Comparison of ENCODE assay signal across 11 cellular contexts in the genomic region with DNA sequence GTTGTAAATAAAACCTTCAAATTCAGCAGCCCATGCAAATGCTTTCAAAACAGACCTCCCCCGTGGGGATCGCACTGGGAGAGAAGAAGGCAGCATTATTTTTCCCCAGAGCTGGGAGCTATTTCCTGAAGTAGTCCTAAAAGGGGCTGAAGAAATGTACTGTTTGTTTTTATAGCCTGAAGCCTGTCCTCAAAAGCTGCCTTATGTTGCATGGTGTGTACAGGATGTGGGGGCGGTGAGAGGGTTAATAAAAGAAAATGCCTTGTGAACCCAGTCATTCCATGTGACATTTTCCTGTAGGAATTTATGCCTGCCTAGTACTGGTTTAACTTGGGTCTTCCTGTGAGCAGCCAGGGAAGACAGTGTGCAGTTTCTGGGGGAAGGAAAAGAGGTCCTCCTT.
DNase-seq lines count a peak whose midpoint lies in the region; TF ChIP-seq lines count a peak whose summit lies in the region.
"Had no signal": no experiment of that assay in that cellular context is flagged by ENCODE, and none has a peak within 500 bp of the region (broad histone marks: within the 10 kb centered on the region; RNA-seq: fewer than 3 reads in every experiment).

No MANE protein-coding gene starts in this region.

- no peaks in the 10 kb centered on the region for H3K4me1 ChIP-seq in prostate gland (replicated peaks)

- H3K36me3 ChIP-seq in prostate gland: no peaks in the 10 kb centered on the region

- no peak for TF ChIP-seq POLR2A in prostate gland (IDR thresholded peaks at IDR 0.05)

- H3K4me3 ChIP-seq in fibroblast of pulmonary artery (replicated peaks; ENCODE audit: low read depth, low read length) (peak overlapping the region; percentile 29), prostate gland (no peak overlapping the region)

- no peaks in the 10 kb centered on the region for H3K9me3 ChIP-seq in prostate gland

- WGBS in prostate gland: 42% methylated on average over 3 of the region's 3 CpGs

- intact Hi-C loops in prostate gland (cut with DNase I) (loop anchor here (10.0 kb wide), 2 partner anchors 191 to 319 kb away; a partner anchor contains a TSS), posterior cingulate gyrus (cut with DNase I) (loop anchor here (10.0 kb wide), 2 partner anchors 191 to 319 kb away; a partner anchor contains a TSS)

- H3K27me3 ChIP-seq in prostate gland (replicated peaks; ENCODE audit: insufficient read depth): no peaks in the 10 kb centered on the region

- H3K27ac ChIP-seq in prostate gland: peak overlapping the region; percentile 40 to 41

- TF ChIP-seq CTCF in fibroblast of pulmonary artery (IDR thresholded peaks at IDR 0.05; ENCODE audit: low read length, missing control alignments) (no peak), prostate gland (IDR thresholded peaks at IDR 0.05) (no peak)

- in situ Hi-C loops in Caki2 (cut with HindIII; ENCODE audit: low pct_unique_long_range_greater_than_20kb, low sequenced_read_pairs): no loop called here

- DNase-seq in Caki2 (ENCODE audit: low read depth) (peak; percentile 38), SW480 (ENCODE audit: low spot score) (peak; percentile 65), fibroblast of pulmonary artery (ENCODE audit: low read depth) (peak; percentile 87), prostate gland (ENCODE audit: low spot score) (no peak), GDM1 (lab: John Stamatoyannopoulos, UW) (no peak), C1 segment of cervical spinal cord (lab: John Stamatoyannopoulos, UW) (no peak), posterior cingulate gyrus (no peak)
- DNase-seq in activated CD4-positive, alpha-beta T cell treated with anti-CD3 and anti-CD28 coated beads, Interleukin-2, amount 50 U/mL, for 48 hours: no peak
- DNase-seq: activated gamma-delta T cell treated with Interleukin-2 at 50 U/mL for 16 hours; DMS153; stimulated activated CD4-positive, alpha-beta T cell treated with anti-CD3 and anti-CD28 coated beads, Interleukin-12 subunit alpha, Interleukin-12 subunit beta, amount 100 ng/mL, for 4 hours had no signal

Comparison
In these comparisons a context has a peak if more than half of its experiments do, and no peak if none do; other contexts are left out.
1. DNase-seq: peak in Caki2 (single experiment), SW480 (single experiment) and fibroblast of pulmonary artery (single experiment); none in prostate gland (single experiment), GDM1 (single experiment), activated CD4-positive, alpha-beta T cell treated with anti-CD3 and anti-CD28 coated beads, Interleukin-2, amount 50 U/mL, for 48 hours (0 of 2), C1 segment of cervical spinal cord (0 of 14) and posterior cingulate gyrus (0 of 10).